18 cellular contexts compared by ENCODE assay signal in genomic region chr9:137893670-137894069, GRCh38. TPM values are rescaled to one million over a fixed set of nuclear protein-coding genes. Genes with fewer than 3 reads are reported as not detected.
A peak's percentile ranks its signal among the peaks of the same experiment; 100 is the strongest.
DNase-seq lines count a peak whose midpoint lies in the region; ATAC-seq and TF ChIP-seq lines count a peak whose summit lies in the region.
"Had no signal": no experiment of that assay in that cellular context is flagged by ENCODE, and none has a peak within 500 bp of the region (broad histone marks: within the 10 kb centered on the region; RNA-seq: fewer than 3 reads in every experiment).

No MANE protein-coding gene starts in this region.

- no peak overlapping the region for H3K27ac ChIP-seq in osteoblast (ENCODE audit: low read depth, low read length)
- H3K27ac ChIP-seq: BLaER1 had no signal

- no peaks in the 10 kb centered on the region for H3K4me1 Mint-ChIP-seq in WTC11
- H3K4me1 Mint-ChIP-seq: CD14-positive monocyte; CD4-positive, alpha-beta memory T cell had no signal

- H3K27me3 Mint-ChIP-seq in WTC11 (ENCODE audit: low read depth), result no peaks in the 10 kb centered on the region
- H3K27me3 Mint-ChIP-seq: CD4-positive, alpha-beta memory T cell had no signal

- H3K79me2 ChIP-seq in osteoblast (ENCODE audit: insufficient read depth, low read length), result no peaks in the 10 kb centered on the region

- no peak overlapping the region for H3K4me3 Mint-ChIP-seq in WTC11
- H3K4me3 Mint-ChIP-seq: CD14-positive monocyte; CD4-positive, alpha-beta memory T cell had no signal

- peak overlapping the region; percentile 23; the same call in 1 of the 2 replicates for H3K27ac Mint-ChIP-seq in WTC11
- H3K27ac Mint-ChIP-seq: CD14-positive monocyte; CD4-positive, alpha-beta memory T cell had no signal

- CTCF ChIA-PET in WTC11 (lab: Charles Lee), result interaction anchor here (0.6 kb wide), 1 partner anchor 275 kb away, joined by 3 read pairs; the partner anchor contains the start of gene EHMT1

- H3K9me3 ChIP-seq in osteoblast (ENCODE audit: low read depth, low read length), result no peaks in the 10 kb centered on the region
- H3K9me3 ChIP-seq: BLaER1 had no signal

- no peak overlapping the region for H3K4me2 ChIP-seq in osteoblast (ENCODE audit: insufficient read depth, low read length)
- H3K4me2 ChIP-seq: BLaER1 had no signal

- H3K36me3 Mint-ChIP-seq in WTC11, result peaks cover 4% of the 10 kb centered on the region; the same call in 1 of the 2 replicates
- H3K36me3 Mint-ChIP-seq: CD14-positive monocyte; CD4-positive, alpha-beta memory T cell had no signal

- H3K9me3 Mint-ChIP-seq in WTC11, result no peaks in the 10 kb centered on the region

- no peak overlapping the region for H2AFZ ChIP-seq in osteoblast (ENCODE audit: low read length)

- DNase-seq in activated effector memory CD4-positive, alpha-beta T cell treated with anti-CD3 and anti-CD28 coated beads, Interleukin-2, amount 50 U/mL, for 16 hours, result peak; percentile 25
- no peak for DNase-seq in activated effector memory CD4-positive, alpha-beta T cell treated with Interleukin-2 at 50 U/mL for 16 hours
- no peak for DNase-seq in WTC11 (ENCODE audit: low spot score)
- peak; percentile 81 for DNase-seq in osteoblast (ENCODE audit: insufficient read length, low spot score, missing footprints)
- DNase-seq in OCI-M2 (lab: John Stamatoyannopoulos, UW; ENCODE audit: unreplicated experiment), result no peak
- DNase-seq in HuH-7.5 (ENCODE audit: low spot score), result no peak
- DNase-seq: 8988T; CD4-positive, alpha-beta memory T cell; DMS153; DMS79; GF-D8; GOT3; H7 had no signal

- POLR2A ChIA-PET in WTC11 (lab: Charles Lee), result interaction anchor here (0.7 kb wide), 1 partner anchor 53 kb away, joined by 5 read pairs; no protein-coding TSS in a partner anchor

- no peak for ATAC-seq in WTC11
- no peak for ATAC-seq in HG03095 (IDR thresholded peaks at IDR 0.05; ENCODE audit: unreplicated experiment)
- ATAC-seq: HCT116, HepG2 had no signal

- no peaks in the 10 kb centered on the region for H4K20me1 ChIP-seq in osteoblast (ENCODE audit: insufficient read depth, low read length)
- H4K20me1 ChIP-seq: BLaER1 had no signal

- H3K4me3 ChIP-seq in osteoblast (ENCODE audit: insufficient read depth, low read length), result no peak overlapping the region
- H3K4me3 ChIP-seq: BLaER1 had no signal

- TF ChIP-seq CTCF in WTC11 (IDR thresholded peaks at IDR 0.05) (no peak), osteoblast (IDR thresholded peaks at IDR 0.05; ENCODE audit: extremely low read depth, low read depth, low read length) (no peak)

- H3K27me3 ChIP-seq in osteoblast (ENCODE audit: insufficient read depth, low read length), result no peaks in the 10 kb centered on the region
- H3K27me3 ChIP-seq: BLaER1 had no signal

- no peaks in the 10 kb centered on the region for H3K36me3 ChIP-seq in osteoblast (ENCODE audit: insufficient read depth, low read length)
- H3K36me3 ChIP-seq: BLaER1 had no signal

- H3K4me1 ChIP-seq in osteoblast (ENCODE audit: insufficient read depth, low read length), result no peaks in the 10 kb centered on the region
- H3K4me1 ChIP-seq: BLaER1 had no signal

TF ChIP-seq in WTC11, 78 proteins besides CTCF, POLR2A, EP300 and RAD21 (continues in another document):
- TF ChIP-seq TCF7 (CRISPR knock-in tag; IDR thresholded peaks at IDR 0.05; ENCODE audit: low read depth) (no peak), ETV6 (CRISPR knock-in tag; IDR thresholded peaks at IDR 0.05) (no peak), FOXP4 (CRISPR knock-in tag; IDR thresholded peaks at IDR 0.05) (no peak), ZNF281 (CRISPR knock-in tag; IDR thresholded peaks at IDR 0.05) (no peak), MLX (CRISPR knock-in tag; IDR thresholded peaks at IDR 0.05) (no peak), PREB (CRISPR knock-in tag; IDR thresholded peaks at IDR 0.05; ENCODE audit: borderline replicate concordance) (no peak), AFF4 (CRISPR knock-in tag; IDR thresholded peaks at IDR 0.05; ENCODE audit: borderline replicate concordance) (no peak), CDX4 (CRISPR knock-in tag; IDR thresholded peaks at IDR 0.05; ENCODE audit: borderline replicate concordance) (no peak), CBFB (CRISPR knock-in tag; IDR thresholded peaks at IDR 0.05; ENCODE audit: low read depth) (no peak), FOXP1 (CRISPR knock-in tag; IDR thresholded peaks at IDR 0.05; ENCODE audit: borderline replicate concordance) (no peak)

RNA-seq across cellular contexts. Expression of gene CACNA1B, which starts 16.1 kb away (rescaled TPM):
- total RNA-seq in WTC11 (2021), result 8.4 to 11.5 TPM (median 10.9 TPM) in 3 replicates
- total RNA-seq in osteoblast, result under 0.01 TPM in 2 replicates
- total RNA-seq: CD4-positive, alpha-beta memory T cell had no signal

Comparison
In these comparisons a context has a peak if more than half of its experiments do, and no peak if none do; other contexts are left out.
1. DNase-seq: peak in activated effector memory CD4-positive, alpha-beta T cell treated with anti-CD3 and anti-CD28 coated beads, Interleukin-2, amount 50 U/mL, for 16 hours (single experiment) and osteoblast (single experiment); none in activated effector memory CD4-positive, alpha-beta T cell treated with Interleukin-2 at 50 U/mL for 16 hours (single experiment), WTC11 (single experiment), OCI-M2 (single experiment) and HuH-7.5 (single experiment).